8 cellular contexts compared by ENCODE assay signal in the genomic region with DNA sequence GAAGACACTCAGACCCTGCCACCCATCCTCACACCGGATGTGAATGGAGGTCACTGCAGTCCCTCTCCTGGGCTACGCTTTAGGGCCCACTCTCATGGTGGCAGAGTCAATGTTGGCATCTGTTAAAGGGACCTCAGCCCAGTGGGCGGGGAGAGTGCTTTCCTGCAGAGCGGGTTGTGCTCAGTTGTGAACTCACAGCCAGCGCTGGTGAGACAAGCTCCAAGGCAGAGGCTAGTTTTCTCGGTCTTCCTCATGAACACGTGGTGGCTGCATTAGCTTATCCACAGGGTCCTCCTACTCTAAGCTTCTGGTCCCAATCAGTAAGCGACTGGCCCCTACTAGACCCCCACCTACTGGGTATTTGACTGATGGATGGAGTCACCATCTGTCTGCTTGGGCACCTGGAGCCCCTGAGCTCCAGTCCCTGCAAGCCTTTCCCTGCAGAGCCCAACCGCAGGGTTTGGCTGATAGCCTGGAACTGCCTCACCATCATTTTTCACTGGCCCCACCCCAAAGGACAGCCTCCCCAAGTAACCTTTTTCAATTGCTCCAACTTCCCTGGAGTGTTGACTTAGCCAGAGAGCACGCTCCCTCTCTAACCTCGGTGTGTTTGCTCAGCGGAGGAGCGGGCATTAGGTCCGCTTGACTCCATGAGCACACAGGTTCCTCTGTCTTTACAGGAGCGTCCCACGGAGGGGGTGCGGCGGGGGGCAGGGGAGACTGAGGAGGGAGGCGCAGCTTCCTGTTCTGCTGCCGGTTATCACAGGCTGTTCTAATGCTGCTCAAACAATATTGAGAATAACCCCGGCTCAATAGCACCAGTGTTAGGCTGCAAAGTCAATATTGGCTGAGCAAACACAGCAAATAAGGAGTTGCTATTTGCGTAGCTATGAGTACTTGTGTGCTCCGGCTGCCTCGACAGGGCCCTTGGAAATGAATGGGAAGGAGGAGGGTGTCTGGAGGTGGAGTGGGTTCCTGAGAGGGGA.
A peak's percentile ranks its signal among the peaks of the same experiment; 100 is the strongest.
DNase-seq lines count a peak whose midpoint lies in the region; ATAC-seq and TF ChIP-seq lines count a peak whose summit lies in the region.

No MANE protein-coding gene starts in this region.

- H4K20me1 ChIP-seq in BLaER1: no peaks in the 10 kb centered on the region

- H3K27me3 ChIP-seq in BLaER1: no peaks in the 10 kb centered on the region
- H3K27me3 ChIP-seq in lower lobe of right lung (ENCODE audit: low read depth): no peaks in the 10 kb centered on the region

- ATAC-seq in lower lobe of right lung: peak; percentile 87 to 92

- DNase-seq in NCI-H1694 treated with DMSO at 0.1 percent for 48 hours (lab: John Stamatoyannopoulos, UW) (peak; percentile 78), astrocyte of the cerebellum (ENCODE audit: low read depth) (peak; percentile 82), lower lobe of right lung (peak; percentile 93), 8988T (no peak), SKM-1 (lab: John Stamatoyannopoulos, UW; ENCODE audit: unreplicated experiment) (no peak), GM19240 (ENCODE audit: insufficient read length, low spot score) (no peak)
- no peak for DNase-seq in activated CD8-positive, alpha-beta memory T cell treated with anti-CD3 and anti-CD28 coated beads, Interleukin-2, amount 50 U/mL, for 4 hours

- no peak overlapping the region for H3K9ac ChIP-seq in BLaER1

- in situ Hi-C loops in astrocyte of the cerebellum (cut with HindIII; ENCODE audit: low sequenced_read_pairs): no loop called here

- intact Hi-C loops in lower lobe of right lung (cut with DNase I): no loop called here

- peaks cover 19% of the 10 kb centered on the region for H3K4me1 ChIP-seq in BLaER1
- peaks cover 52% of the 10 kb centered on the region for H3K4me1 ChIP-seq in lower lobe of right lung

- H3K27ac ChIP-seq in BLaER1 (no peak overlapping the region), lower lobe of right lung (peak overlapping the region; percentile 81)

- H3K36me3 ChIP-seq in BLaER1 (no peaks in the 10 kb centered on the region), lower lobe of right lung (no peaks in the 10 kb centered on the region)

- no peak overlapping the region for H3K4me3 ChIP-seq in BLaER1
- H3K4me3 ChIP-seq in astrocyte of the cerebellum (ENCODE audit: low read depth, low read length): no peak overlapping the region
- H3K4me3 ChIP-seq in lower lobe of right lung: no peak overlapping the region

- TF ChIP-seq CTCF in astrocyte of the cerebellum (IDR thresholded peaks at IDR 0.05; ENCODE audit: low read depth, low read length, missing control alignments) (no peak), lower lobe of right lung (IDR thresholded peaks at IDR 0.05) (no peak)

- H3K9me3 ChIP-seq in BLaER1: no peaks in the 10 kb centered on the region
- no peaks in the 10 kb centered on the region for H3K9me3 ChIP-seq in lower lobe of right lung

- H3K4me2 ChIP-seq in BLaER1: peak overlapping the region; percentile 81

Comparison
In these comparisons a context has a peak if more than half of its experiments do, and no peak if none do; other contexts are left out.
1. DNase-seq: peak in NCI-H1694 treated with DMSO at 0.1 percent for 48 hours (single experiment), astrocyte of the cerebellum (single experiment) and lower lobe of right lung (single experiment); none in 8988T (single experiment), SKM-1 (single experiment), activated CD8-positive, alpha-beta memory T cell treated with anti-CD3 and anti-CD28 coated beads, Interleukin-2, amount 50 U/mL, for 4 hours (single experiment) and GM19240 (single experiment).